In the genomic region with DNA sequence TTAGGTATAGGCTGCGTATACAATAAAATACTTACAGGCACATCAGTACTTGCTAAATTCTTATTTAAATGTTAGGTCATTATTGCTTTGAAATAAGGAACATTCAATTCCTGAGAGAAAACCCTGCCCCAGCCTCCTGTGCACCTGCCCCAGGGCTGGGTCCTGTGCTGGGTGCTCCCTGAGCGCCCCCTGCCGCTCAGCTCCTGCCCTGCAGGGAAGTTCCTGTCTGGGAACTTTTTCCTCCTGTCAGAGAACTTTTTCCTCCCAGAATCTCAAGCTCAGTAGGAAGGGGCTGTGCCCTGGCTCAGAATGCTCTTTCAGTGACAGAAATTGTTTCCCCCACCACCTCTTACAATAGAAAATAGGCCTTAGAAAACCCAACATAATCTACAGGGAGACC, we compare ENCODE assay signal across 10 cellular contexts.
A peak's percentile ranks its signal among the peaks of the same experiment; 100 is the strongest.
DNase-seq lines count a peak whose midpoint lies in the region; ATAC-seq, FAIRE-seq and TF ChIP-seq lines count a peak whose summit lies in the region.
"Had no signal": no experiment of that assay in that cellular context is flagged by ENCODE, and none has a peak within 500 bp of the region (broad histone marks: within the 10 kb centered on the region; RNA-seq: fewer than 3 reads in every experiment).

No MANE protein-coding gene starts in this region.

- H4K20me1 ChIP-seq in KMS-11 (ENCODE audit: insufficient read depth): no peaks in the 10 kb centered on the region

- peaks cover 33% of the 10 kb centered on the region for H3K27me3 Mint-ChIP-seq in activated T-cell treated with anti-CD3 and anti-CD28 coated beads, Interleukin-2, amount 50 U/mL, for 24 hours
- H3K27me3 Mint-ChIP-seq in natural killer cell treated with Interleukin-12 subunit alpha and Interleukin-12 subunit beta and Interleukin-15 and Interleukin-18, amount 100 ng/mL, for 72 hours: peaks cover 6 to 18% of the 10 kb centered on the region in 2 donors

- DNase-seq in DMS 273 (lab: John Stamatoyannopoulos, UW; ENCODE audit: unreplicated experiment) (peak; percentile 52), DMS 273 treated with DMSO at 0.1 percent for 48 hours (lab: John Stamatoyannopoulos, UW) (no peak), retina (no peak), frontal cortex (ENCODE audit: low spot score in 2 of 2) (no peak)
- peak; percentile 59 for DNase-seq in activated T-cell treated with anti-CD3 and anti-CD28 coated beads, Interleukin-2, amount 50 U/mL, for 24 hours
- no peak for DNase-seq in natural killer cell treated with Interleukin-12 subunit alpha and Interleukin-12 subunit beta and Interleukin-15 and Interleukin-18, amount 100 ng/mL, for 72 hours (ENCODE audit: low spot score)

- H3K4me1 Mint-ChIP-seq in activated T-cell treated with anti-CD3 and anti-CD28 coated beads, Interleukin-2, amount 50 U/mL, for 24 hours (ENCODE audit: low read depth): peaks cover 19% of the 10 kb centered on the region
- H3K4me1 Mint-ChIP-seq in natural killer cell treated with Interleukin-12 subunit alpha and Interleukin-12 subunit beta and Interleukin-15 and Interleukin-18, amount 100 ng/mL, for 72 hours (ENCODE audit: low read depth in 2 of 2): peaks cover 20 to 21% of the 10 kb centered on the region in 2 donors

- H2AFZ ChIP-seq in KMS-11 (ENCODE audit: low read depth): no peak overlapping the region

- no peak overlapping the region for H3K4me3 ChIP-seq in KMS-11 (IDR thresholded peaks at IDR 0.05; ENCODE audit: insufficient read depth, low read depth, low read length)

- no peaks in the 10 kb centered on the region for H3K36me3 ChIP-seq in KMS-11 (ENCODE audit: insufficient read depth)

- H3K4me1 ChIP-seq in KMS-11 (ENCODE audit: low read depth, poor library complexity, severe bottlenecking): no peaks in the 10 kb centered on the region

- no peak overlapping the region for H3K4me3 Mint-ChIP-seq in activated T-cell treated with anti-CD3 and anti-CD28 coated beads, Interleukin-2, amount 50 U/mL, for 24 hours
- H3K4me3 Mint-ChIP-seq in natural killer cell treated with Interleukin-12 subunit alpha and Interleukin-12 subunit beta and Interleukin-15 and Interleukin-18, amount 100 ng/mL, for 72 hours: peak overlapping the region; percentile 69
- H3K4me3 Mint-ChIP-seq: dendritic cell treated with granulocyte-macrophage colony-stimulating factor and Interleukin-4, amounts not matched to agents 40 ng/mL and 50 ng/mL, for 4 days had no signal

- H3K27me3 ChIP-seq in KMS-11 (ENCODE audit: insufficient read depth, low read depth): no peaks in the 10 kb centered on the region

- no peak overlapping the region for H3K27ac Mint-ChIP-seq in activated T-cell treated with anti-CD3 and anti-CD28 coated beads, Interleukin-2, amount 50 U/mL, for 24 hours
- peak overlapping the region; percentile 16 to 69 for H3K27ac Mint-ChIP-seq in natural killer cell treated with Interleukin-12 subunit alpha and Interleukin-12 subunit beta and Interleukin-15 and Interleukin-18, amount 100 ng/mL, for 72 hours
- H3K27ac Mint-ChIP-seq: dendritic cell treated with granulocyte-macrophage colony-stimulating factor and Interleukin-4, amounts not matched to agents 40 ng/mL and 50 ng/mL, for 4 days had no signal

- peak; percentile 79 for TF ChIP-seq CTCF in KMS-11 (conservative IDR thresholded peaks at IDR 0.05; ENCODE audit: low read depth, low read length)

- H3K9me3 Mint-ChIP-seq in activated T-cell treated with anti-CD3 and anti-CD28 coated beads, Interleukin-2, amount 50 U/mL, for 24 hours: no peaks in the 10 kb centered on the region
- no peaks in the 10 kb centered on the region for H3K9me3 Mint-ChIP-seq in natural killer cell treated with Interleukin-12 subunit alpha and Interleukin-12 subunit beta and Interleukin-15 and Interleukin-18, amount 100 ng/mL, for 72 hours
- H3K9me3 Mint-ChIP-seq: dendritic cell treated with granulocyte-macrophage colony-stimulating factor and Interleukin-4, amounts not matched to agents 40 ng/mL and 50 ng/mL, for 4 days had no signal

- H3K79me2 ChIP-seq in KMS-11 (ENCODE audit: insufficient read depth, low read depth): no peaks in the 10 kb centered on the region

- no peak for FAIRE-seq in frontal cortex (lab: Jason Lieb, UNC)
- FAIRE-seq: A204.1 had no signal

- no peak overlapping the region for H3K4me2 ChIP-seq in KMS-11

- no peaks in the 10 kb centered on the region for H3K36me3 Mint-ChIP-seq in activated T-cell treated with anti-CD3 and anti-CD28 coated beads, Interleukin-2, amount 50 U/mL, for 24 hours (ENCODE audit: low read depth)
- H3K36me3 Mint-ChIP-seq in natural killer cell treated with Interleukin-12 subunit alpha and Interleukin-12 subunit beta and Interleukin-15 and Interleukin-18, amount 100 ng/mL, for 72 hours: no peaks in the 10 kb centered on the region

- no peak overlapping the region for H3K9ac ChIP-seq in KMS-11

- no peak overlapping the region for H3K27ac ChIP-seq in KMS-11

- peak in 1 of 2 donors; percentile 66 for ATAC-seq in natural killer cell treated with Interleukin-12 subunit alpha and Interleukin-12 subunit beta and Interleukin-15 and Interleukin-18, amount 100 ng/mL, for 72 hours
- ATAC-seq in GM21360 (IDR thresholded peaks at IDR 0.05; ENCODE audit: unreplicated experiment): no peak

Comparison
In these comparisons a context has a peak if more than half of its experiments do, and no peak if none do; other contexts are left out.
1. DNase-seq: peak in DMS 273 (single experiment) and activated T-cell treated with anti-CD3 and anti-CD28 coated beads, Interleukin-2, amount 50 U/mL, for 24 hours (single experiment); none in DMS 273 treated with DMSO at 0.1 percent for 48 hours (single experiment), natural killer cell treated with Interleukin-12 subunit alpha and Interleukin-12 subunit beta and Interleukin-15 and Interleukin-18, amount 100 ng/mL, for 72 hours (single experiment), retina (single experiment) and frontal cortex (0 of 2).